ENCODE assay signal across 12 cellular contexts in genomic region chr11:93743316-93743715, GRCh38. TPM values are rescaled to one million over a fixed set of nuclear protein-coding genes. Genes with fewer than 3 reads are reported as not detected.
DNase-seq lines count a peak whose midpoint lies in the region; ATAC-seq and TF ChIP-seq lines count a peak whose summit lies in the region.
"Had no signal": no experiment of that assay in that cellular context is flagged by ENCODE, and none has a peak within 500 bp of the region (broad histone marks: within the 10 kb centered on the region; RNA-seq: fewer than 3 reads in every experiment).

No MANE protein-coding gene starts in this region.

- H3K27ac ChIP-seq in psoas muscle, result no peak overlapping the region
- H3K27ac ChIP-seq: vagina had no signal

- H3K36me3 Mint-ChIP-seq in activated naive CD4-positive, alpha-beta T cell treated with anti-CD3 and anti-CD28 coated beads, Interleukin-2, amount 50 U/mL, for 24 hours, result peaks cover 33% of the 10 kb centered on the region
- peaks cover 41% of the 10 kb centered on the region for H3K36me3 Mint-ChIP-seq in activated T-helper 2 cell treated with anti-CD3 and anti-CD28 coated beads, Interferon-gamma antibody, Interleukin-2, Interleukin-4, amounts not matched to agents 10 μg/mL and 5 μg/mL and 100 μg/mL, durations not matched to agents 14 hours and 24 hours and 36 hours (ENCODE audit: low read depth)
- H3K36me3 Mint-ChIP-seq in memory B cell (peaks cover 17% of the 10 kb centered on the region), type B pancreatic cell (peaks cover 19% of the 10 kb centered on the region)

- intact Hi-C loops in activated T-helper 2 cell treated with anti-CD3 and anti-CD28 coated beads, Interferon-gamma antibody, Interleukin-2, Interleukin-4, amounts not matched to agents 10 μg/mL and 5 μg/mL and 100 μg/mL, durations not matched to agents 14 hours and 24 hours and 36 hours (cut with micrococcal nuclease), result loop anchor here (5.0 kb wide), 3 partner anchors 404 to 1324 kb away; partner anchors contain the start of genes FUT4 and SRSF8
- intact Hi-C loops in psoas muscle (cut with DNase I), result loop anchor here in 1 of 2 donors (5.0 kb wide), 1 partner anchor 39 kb away; the partner anchor contains the start of gene MED17

- peaks cover 41% of the 10 kb centered on the region for H3K4me1 Mint-ChIP-seq in activated naive CD4-positive, alpha-beta T cell treated with anti-CD3 and anti-CD28 coated beads, Interleukin-2, amount 50 U/mL, for 24 hours
- H3K4me1 Mint-ChIP-seq in activated T-helper 2 cell treated with anti-CD3 and anti-CD28 coated beads, Interferon-gamma antibody, Interleukin-2, Interleukin-4, amounts not matched to agents 10 μg/mL and 5 μg/mL and 100 μg/mL, durations not matched to agents 14 hours and 24 hours and 36 hours (ENCODE audit: low read depth), result peaks cover 24% of the 10 kb centered on the region
- H3K4me1 Mint-ChIP-seq in memory B cell, result peaks cover 16% of the 10 kb centered on the region
- peaks cover 27% of the 10 kb centered on the region for H3K4me1 Mint-ChIP-seq in type B pancreatic cell (ENCODE audit: unreplicated experiment)

- H3K4me1 ChIP-seq in psoas muscle, result peaks cover 31% of the 10 kb centered on the region

- peak overlapping the region; percentile 70 for H3K4me3 Mint-ChIP-seq in activated naive CD4-positive, alpha-beta T cell treated with anti-CD3 and anti-CD28 coated beads, Interleukin-2, amount 50 U/mL, for 24 hours
- peak overlapping the region; percentile 99 for H3K4me3 Mint-ChIP-seq in activated T-helper 2 cell treated with anti-CD3 and anti-CD28 coated beads, Interferon-gamma antibody, Interleukin-2, Interleukin-4, amounts not matched to agents 10 μg/mL and 5 μg/mL and 100 μg/mL, durations not matched to agents 14 hours and 24 hours and 36 hours (ENCODE audit: low read depth)
- H3K4me3 Mint-ChIP-seq in memory B cell, result peak overlapping the region; percentile 68
- peak overlapping the region; percentile 70 for H3K4me3 Mint-ChIP-seq in type B pancreatic cell

- no peaks in the 10 kb centered on the region for H3K27me3 Mint-ChIP-seq in activated naive CD4-positive, alpha-beta T cell treated with anti-CD3 and anti-CD28 coated beads, Interleukin-2, amount 50 U/mL, for 24 hours
- no peaks in the 10 kb centered on the region for H3K27me3 Mint-ChIP-seq in activated T-helper 2 cell treated with anti-CD3 and anti-CD28 coated beads, Interferon-gamma antibody, Interleukin-2, Interleukin-4, amounts not matched to agents 10 μg/mL and 5 μg/mL and 100 μg/mL, durations not matched to agents 14 hours and 24 hours and 36 hours (ENCODE audit: low read depth)
- no peaks in the 10 kb centered on the region for H3K27me3 Mint-ChIP-seq in memory B cell
- H3K27me3 Mint-ChIP-seq in type B pancreatic cell, result no peaks in the 10 kb centered on the region

- no peaks in the 10 kb centered on the region for H3K9me3 Mint-ChIP-seq in activated naive CD4-positive, alpha-beta T cell treated with anti-CD3 and anti-CD28 coated beads, Interleukin-2, amount 50 U/mL, for 24 hours
- no peaks in the 10 kb centered on the region for H3K9me3 Mint-ChIP-seq in activated T-helper 2 cell treated with anti-CD3 and anti-CD28 coated beads, Interferon-gamma antibody, Interleukin-2, Interleukin-4, amounts not matched to agents 10 μg/mL and 5 μg/mL and 100 μg/mL, durations not matched to agents 14 hours and 24 hours and 36 hours
- H3K9me3 Mint-ChIP-seq in memory B cell, result no peaks in the 10 kb centered on the region
- H3K9me3 Mint-ChIP-seq in type B pancreatic cell, result no peaks in the 10 kb centered on the region

- H3K27me3 ChIP-seq in psoas muscle (ENCODE audit: insufficient read depth in 3 of 3, low read length in 2 of 3), result no peaks in the 10 kb centered on the region
- H3K27me3 ChIP-seq: Peyer's patch, vagina had no signal

- no peaks in the 10 kb centered on the region for H3K9me3 ChIP-seq in psoas muscle
- H3K9me3 ChIP-seq: Peyer's patch, vagina had no signal

- TF ChIP-seq CTCF in type B pancreatic cell (conservative IDR thresholded peaks at IDR 0.05), result no peak
- no peak for TF ChIP-seq CTCF in psoas muscle (IDR thresholded peaks at IDR 0.05)

- ATAC-seq in memory B cell (ENCODE audit: low read depth) (no peak), psoas muscle (no peak)

- 90 to 95% (median 92%) methylated on average over 21 of the region's 21 CpGs for WGBS in psoas muscle, 3 donors

- H3K36me3 ChIP-seq in psoas muscle (ENCODE audit: insufficient read depth in 1 of 2, low read depth in 1 of 2), result peaks cover 2 to 43% of the 10 kb centered on the region in 2 donors

- DNase-seq in activated naive CD4-positive, alpha-beta T cell treated with anti-CD3 and anti-CD28 coated beads, Interleukin-2, amount 50 U/mL, for 16 hours, result no peak
- no peak for DNase-seq in activated T-helper 2 cell treated with anti-CD3 and anti-CD28 coated beads, Interferon-gamma antibody, Interleukin-2, Interleukin-4, amounts not matched to agents 10 μg/mL and 5 μg/mL and 100 μg/mL, durations not matched to agents 14 hours and 24 hours and 36 hours (ENCODE audit: low spot score)
- no peak for DNase-seq in memory B cell (ENCODE audit: low spot score in 2 of 2)
- no peak for DNase-seq in type B pancreatic cell (ENCODE audit: extremely low spot score, unreplicated experiment)
- DNase-seq in psoas muscle, result no peak
- no peak for DNase-seq in SW480 (ENCODE audit: low spot score)
- no peak for DNase-seq in RPMI8226
- DNase-seq: MV-4-11, NCI-H226, Peyer's patch had no signal

- H3K27ac Mint-ChIP-seq in activated naive CD4-positive, alpha-beta T cell treated with anti-CD3 and anti-CD28 coated beads, Interleukin-2, amount 50 U/mL, for 24 hours, result peak overlapping the region; percentile 59
- H3K27ac Mint-ChIP-seq in activated T-helper 2 cell treated with anti-CD3 and anti-CD28 coated beads, Interferon-gamma antibody, Interleukin-2, Interleukin-4, amounts not matched to agents 10 μg/mL and 5 μg/mL and 100 μg/mL, durations not matched to agents 14 hours and 24 hours and 36 hours, result peak overlapping the region; percentile 52
- H3K27ac Mint-ChIP-seq in memory B cell (no peak overlapping the region), type B pancreatic cell (peak overlapping the region; percentile 27)

- no peak overlapping the region for H3K4me3 ChIP-seq in psoas muscle

RNA-seq across cellular contexts. Expression of gene C11orf54, which starts 1.8 kb away (rescaled TPM):
- 19.3 and 21.2 TPM in 2 replicates for total RNA-seq in activated T-helper 2 cell treated with anti-CD3 and anti-CD28 coated beads, Interferon-gamma antibody, Interleukin-2, Interleukin-4, amounts not matched to agents 10 μg/mL and 5 μg/mL and 100 μg/mL, durations not matched to agents 14 hours and 24 hours and 36 hours
- total RNA-seq in type B pancreatic cell (ENCODE audit: low replicate concordance), result 25.6 and 29.9 TPM in 2 replicates
- 10 to 100 TPM; 20.6 to 37.0 (median 27.4) TPM for total RNA-seq in psoas muscle
- 10 to 100 TPM; 17.6 to 60.6 (median 25.6) TPM for polyA plus RNA-seq in psoas muscle

RNA-seq across cellular contexts. Expression of gene TAF1D, which starts 2.0 kb away (rescaled TPM):
- total RNA-seq in activated T-helper 2 cell treated with anti-CD3 and anti-CD28 coated beads, Interferon-gamma antibody, Interleukin-2, Interleukin-4, amounts not matched to agents 10 μg/mL and 5 μg/mL and 100 μg/mL, durations not matched to agents 14 hours and 24 hours and 36 hours, result 344 TPM in 2 replicates
- total RNA-seq in type B pancreatic cell (ENCODE audit: low replicate concordance), result 126 and 143 TPM in 2 replicates
- 10 to 100 TPM; 53.7 to 84.7 (median 79.2) TPM for total RNA-seq in psoas muscle
- 100 to 1,000 TPM; 100 to 151 (median 111) TPM for polyA plus RNA-seq in psoas muscle

RNA-seq across cellular contexts. Expression of gene MED17, which starts 40.8 kb away (rescaled TPM):
- total RNA-seq in activated T-helper 2 cell treated with anti-CD3 and anti-CD28 coated beads, Interferon-gamma antibody, Interleukin-2, Interleukin-4, amounts not matched to agents 10 μg/mL and 5 μg/mL and 100 μg/mL, durations not matched to agents 14 hours and 24 hours and 36 hours, result 48.5 and 50.8 TPM in 2 replicates
- total RNA-seq in type B pancreatic cell (ENCODE audit: low replicate concordance), result 49.8 and 53.3 TPM in 2 replicates
- total RNA-seq in psoas muscle, result 10 to 100 TPM; 10.6 to 16.0 (median 13.0) TPM
- polyA plus RNA-seq in psoas muscle, result 10 to 100 TPM in 2 of 3 donors, 1 to 10 TPM in 1; 7.1 to 11.2 (median 10.7) TPM
